ENCODE assay signal across 8 cellular contexts in genomic region chr9:137046094-137046787, GRCh38. TPM values are rescaled to one million over a fixed set of nuclear protein-coding genes. Genes with fewer than 3 reads are reported as not detected.
A peak's percentile ranks its signal among the peaks of the same experiment; 100 is the strongest.
DNase-seq lines count a peak whose midpoint lies in the region; ATAC-seq and TF ChIP-seq lines count a peak whose summit lies in the region.

Gene NPDC1 (minus strand): TSS chr9:137046177. CDS start chr9:137045989, 188 bp downstream.

- peak; percentile 87 for TF ChIP-seq CTCF in SK-N-SH (IDR thresholded peaks at IDR 0.05)
- peak; percentile 89 for TF ChIP-seq CTCF in osteocyte (IDR thresholded peaks at IDR 0.05)
- peak; percentile 77 for TF ChIP-seq CTCF in thoracic aorta (IDR thresholded peaks at IDR 0.05)

- H3K4me2 ChIP-seq in SK-N-SH: peak within 1 kb of the TSS; percentile 96

- H3K27ac Mint-ChIP-seq in activated naive CD8-positive, alpha-beta T cell treated with anti-CD3 and anti-CD28 coated beads for 36 hours: no peak within 1 kb of the TSS
- H3K27ac Mint-ChIP-seq in osteocyte (ENCODE audit: unreplicated experiment): no peak within 1 kb of the TSS

- peak within 1 kb of the TSS; percentile 53 for H3K4me3 Mint-ChIP-seq in activated naive CD8-positive, alpha-beta T cell treated with anti-CD3 and anti-CD28 coated beads for 36 hours
- peak within 1 kb of the TSS; percentile 72 for H3K4me3 Mint-ChIP-seq in osteocyte (ENCODE audit: unreplicated experiment)

- POLR2A ChIA-PET in SK-N-SH (lab: Yijun Ruan, JAX): interaction anchor here (1.3 to 1.7 kb wide), 4 partner anchors 9 to 40 kb away, joined by 4 to 12 read pairs (median 8); partner anchors contain the start of genes MAN1B1 and SAPCD2

- H3K9me3 ChIP-seq in MG63: no peaks in the 10 kb centered on the region
- no peaks in the 10 kb centered on the region for H3K9me3 ChIP-seq in SK-N-SH
- H3K9me3 ChIP-seq in thoracic aorta: no peaks in the 10 kb centered on the region

- H2AFZ ChIP-seq in SK-N-SH (ENCODE audit: low read depth): peak within 1 kb of the TSS; percentile 84; the same call in 1 of the 2 replicates

- H4K20me1 ChIP-seq in SK-N-SH (ENCODE audit: insufficient read depth): peaks cover 26% of the 10 kb centered on the region

- H3K27me3 Mint-ChIP-seq in activated naive CD8-positive, alpha-beta T cell treated with anti-CD3 and anti-CD28 coated beads for 36 hours: peaks cover 58% of the 10 kb centered on the region
- H3K27me3 Mint-ChIP-seq in osteocyte (ENCODE audit: unreplicated experiment): peaks cover 13% of the 10 kb centered on the region

- no peaks in the 10 kb centered on the region for H3K9me2 ChIP-seq in SK-N-SH

- H3K4me3 ChIP-seq in MG63 (peak within 1 kb of the TSS; percentile 72), SK-N-SH (ENCODE audit: low read depth in 2 of 2, low read length in 1 of 2) (peak within 1 kb of the TSS; percentile 62 to 73), thoracic aorta (peak within 1 kb of the TSS; percentile 72)

- H3K9me3 Mint-ChIP-seq in activated naive CD8-positive, alpha-beta T cell treated with anti-CD3 and anti-CD28 coated beads for 36 hours: no peaks in the 10 kb centered on the region
- no peaks in the 10 kb centered on the region for H3K9me3 Mint-ChIP-seq in osteocyte (ENCODE audit: unreplicated experiment)

- CTCF ChIA-PET in SK-N-SH (lab: Yijun Ruan, JAX): interaction anchor here (0.5 to 19.8 kb wide), 32 partner anchors 9 to 317 kb away, joined by 3 to 803 read pairs (median 5); partner anchors contain the start of genes ABCA2, C8G, CYSRT1 and DPP7

- H3K27ac ChIP-seq in SK-N-SH (ENCODE audit: low read depth in 2 of 2, low read length in 1 of 2) (peak within 1 kb of the TSS in 1 of 2 experiments; percentile 78; a peak in 2 of 4 replicates), thoracic aorta (peak within 1 kb of the TSS in 1 of 2 donors; percentile 58)

- TF ChIP-seq EP300 in SK-N-SH (IDR thresholded peaks at IDR 0.05; ENCODE audit: borderline replicate concordance in 1 of 2, low read depth in 1 of 2, low read length in 1 of 2): no peak

- peaks cover 5% of the 10 kb centered on the region for H3K4me1 Mint-ChIP-seq in activated naive CD8-positive, alpha-beta T cell treated with anti-CD3 and anti-CD28 coated beads for 36 hours
- peaks cover 10% of the 10 kb centered on the region for H3K4me1 Mint-ChIP-seq in osteocyte (ENCODE audit: unreplicated experiment)

- peak within 1 kb of the TSS; percentile 41 for H3K9ac ChIP-seq in SK-N-SH

- no peaks in the 10 kb centered on the region for H3K36me3 Mint-ChIP-seq in activated naive CD8-positive, alpha-beta T cell treated with anti-CD3 and anti-CD28 coated beads for 36 hours
- no peaks in the 10 kb centered on the region for H3K36me3 Mint-ChIP-seq in osteocyte (ENCODE audit: unreplicated experiment)

- intact Hi-C loops in head of caudate nucleus (cut with DNase I): loop anchor here (2.0 kb wide), 1 partner anchor 21 kb away; no protein-coding TSS in a partner anchor

- H3F3A ChIP-seq in SK-N-SH (replicated peaks; ENCODE audit: insufficient read depth): peaks cover 3% of the 10 kb centered on the region

- H3K36me3 ChIP-seq in MG63: peaks cover 3% of the 10 kb centered on the region
- no peaks in the 10 kb centered on the region for H3K36me3 ChIP-seq in SK-N-SH (replicated peaks in 1 of 2; ENCODE audit: control insufficient read depth in 1 of 2, insufficient read depth in 2 of 2, low read length in 1 of 2)
- no peaks in the 10 kb centered on the region for H3K36me3 ChIP-seq in thoracic aorta

- peaks cover 11 to 25% of the 10 kb centered on the region in 2 experiments; a peak in 2 of 4 replicates for H3K4me1 ChIP-seq in SK-N-SH (ENCODE audit: control insufficient read depth in 1 of 2, insufficient read depth in 2 of 2, low read depth in 1 of 2, low read length in 1 of 2)
- peaks cover 15 to 27% of the 10 kb centered on the region in 2 donors for H3K4me1 ChIP-seq in thoracic aorta (ENCODE audit: control insufficient read depth in 1 of 2, low read depth in 2 of 2)

- 4% methylated on average over 15 of the region's 56 CpGs for WGBS in SK-N-SH (ENCODE audit: low lambda C conversion rate)

- H3K79me2 ChIP-seq in SK-N-SH (ENCODE audit: insufficient read depth): no peaks in the 10 kb centered on the region

- TF ChIP-seq RAD21 in SK-N-SH (IDR thresholded peaks at IDR 0.05; ENCODE audit: low read length): peak; percentile 75

- ATAC-seq in thoracic aorta (ENCODE audit: insufficient number of reproducible peaks, low FRiP score, low read depth) (no peak), HG02885 (IDR thresholded peaks at IDR 0.05; ENCODE audit: poor library complexity, unreplicated experiment) (no peak)

- DNase-seq in GM03348 (ENCODE audit: low spot score) (peak; percentile 94), MG63 (peak; percentile 83), SK-N-SH (peak; percentile 96), head of caudate nucleus (peak; percentile 61 to 91 (median 81)), osteocyte (ENCODE audit: extremely low spot score, unreplicated experiment) (peak; percentile 93), thoracic aorta (ENCODE audit: low spot score) (no peak)
- peak; percentile 84 for DNase-seq in activated naive CD8-positive, alpha-beta T cell treated with anti-CD3 and anti-CD28 coated beads for 36 hours

- H3K27me3 ChIP-seq in MG63 (no peaks in the 10 kb centered on the region; the same call in 1 of the 2 replicates), SK-N-SH (ENCODE audit: insufficient read depth) (0 out of 2 replicates have a peak, but pooled peaks cover 5% of the 10 kb centered on the region), thoracic aorta (replicated peaks; ENCODE audit: insufficient read depth) (peaks cover 14% of the 10 kb centered on the region)

TF ChIP-seq in SK-N-SH, 30 proteins besides CTCF, POLR2A, EP300 and RAD21 (continues in another document):
- TF ChIP-seq TEAD4 (IDR thresholded peaks at IDR 0.05; ENCODE audit: borderline replicate concordance, insufficient read depth) (no peak), RCOR1 (IDR thresholded peaks at IDR 0.05; ENCODE audit: low read length) (0 out of 2 replicates have a peak, but pooled peaks have one; percentile 10), FOXM1 (IDR thresholded peaks at IDR 0.05; ENCODE audit: low read depth) (no peak), GABPA (IDR thresholded peaks at IDR 0.05; ENCODE audit: low read depth) (no peak), TCF12 (IDR thresholded peaks at IDR 0.05) (no peak), YY1 (IDR thresholded peaks at IDR 0.05; ENCODE audit: low read depth) (no peak; the same call in 1 of the 2 replicates), USF1 (IDR thresholded peaks at IDR 0.05; ENCODE audit: borderline replicate concordance, low read depth) (no peak), RXRA (IDR thresholded peaks at IDR 0.05; ENCODE audit: borderline replicate concordance, low read depth) (no peak), GATA2 (CRISPR knock-in tag; IDR thresholded peaks at IDR 0.05) (no peak), NRF1 (IDR thresholded peaks at IDR 0.05; ENCODE audit: low read depth, low read length) (peak; percentile 29; the same call in 1 of the 2 replicates), TAF1 (IDR thresholded peaks at IDR 0.05; ENCODE audit: borderline replicate concordance, low read depth, low read length) (no peak), FOSL2 (IDR thresholded peaks at IDR 0.05; ENCODE audit: borderline replicate concordance, low read depth) (no peak), CHD2 (IDR thresholded peaks at IDR 0.05; ENCODE audit: low read length, partially characterized antibody) (peak; percentile 9), SMC3 (IDR thresholded peaks at IDR 0.05; ENCODE audit: low read depth, low read length) (peak; percentile 83), NFIC (IDR thresholded peaks at IDR 0.05; ENCODE audit: borderline replicate concordance) (no peak), EZH2phosphoT487 (IDR thresholded peaks at IDR 0.05; ENCODE audit: borderline replicate concordance, low read depth) (no peak), REST (IDR thresholded peaks at IDR 0.05; ENCODE audit: low read depth, low read length) (peak; percentile 98)

RNA-seq across cellular contexts. Expression of gene NPDC1, which starts in this region (rescaled TPM):
- total RNA-seq in MG63 (2014; rRNA removed; shearing (Covaris generic); ENCODE audit: low replicate concordance): 86.9 and 253 TPM in 2 replicates
- polyA plus RNA-seq in SK-N-SH (2012; rRNA removed): 47.4 and 48.1 TPM in 2 replicates
- polyA plus RNA-seq in SK-N-SH (2012; cell fraction: cytosol; rRNA removed): 17.2 and 29.3 TPM in 2 replicates
- 364 and 553 TPM in 2 replicates for polyA plus RNA-seq in SK-N-SH (2012; cell fraction: nucleus; rRNA removed)
- total RNA-seq in activated naive CD8-positive, alpha-beta T cell treated with anti-CD3 and anti-CD28 coated beads for 36 hours: 10 to 100 TPM; 13.2 to 13.5 TPM
- 84.4 and 91.0 TPM in 2 replicates for total RNA-seq in osteocyte
- total RNA-seq in thoracic aorta: 10 to 100 TPM; 71.5 to 95.8 TPM
